ENCODE assay signal across 1 cellular context in the genomic region with DNA sequence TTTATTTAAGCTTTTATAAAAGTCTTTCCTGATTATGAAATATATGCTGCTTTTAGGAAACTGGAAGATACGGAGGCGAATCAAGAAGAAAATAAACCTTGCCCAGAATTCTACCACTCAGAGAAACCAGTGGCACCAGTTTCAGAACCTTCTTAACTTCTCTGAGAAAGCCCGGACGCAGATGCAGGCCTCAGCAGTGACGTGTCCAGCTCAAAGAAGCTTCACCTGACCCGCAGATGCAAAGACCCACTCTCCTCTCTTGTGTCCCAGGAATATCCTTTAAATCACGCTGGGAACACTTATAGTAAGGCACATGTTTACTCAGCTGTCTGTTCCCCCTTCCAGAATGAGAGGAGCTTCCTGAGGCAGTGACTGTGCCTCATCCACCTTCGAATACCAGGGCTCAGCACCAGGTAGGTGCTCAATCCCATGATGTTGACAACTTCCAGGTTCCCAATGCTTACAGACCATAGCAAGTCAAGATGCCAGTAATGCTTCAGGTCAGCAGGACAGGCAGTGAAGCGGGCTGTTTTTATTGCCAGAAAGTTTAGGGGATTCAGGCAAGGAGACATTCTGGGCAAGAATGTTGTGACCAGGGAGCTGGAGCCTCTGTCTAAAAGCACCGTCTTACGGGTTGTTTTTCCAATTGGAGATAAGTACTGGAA.
TF ChIP-seq lines count a peak whose summit lies in the region.

No MANE protein-coding gene starts in this region.

TF ChIP-seq in GM12878, 131 proteins besides CTCF, POLR2A, EP300 and RAD21 (continued from another document):
- no peak for TF ChIP-seq IRF3 (IDR thresholded peaks at IDR 0.05)
